In genomic region chr7:33143996-33144718, GRCh38 we compare ENCODE assay signal across 13 cellular contexts.
DNase-seq lines count a peak whose midpoint lies in the region; ATAC-seq and TF ChIP-seq lines count a peak whose summit lies in the region.
"Had no signal": no experiment of that assay in that cellular context is flagged by ENCODE, and none has a peak within 500 bp of the region (broad histone marks: within the 10 kb centered on the region; RNA-seq: fewer than 3 reads in every experiment).

No MANE protein-coding gene starts in this region.

- peak overlapping the region; percentile 56 for H3K27ac ChIP-seq in substantia nigra (ENCODE audit: low read depth, low read length, poor library complexity, severe bottlenecking)
- H3K27ac ChIP-seq: skin epidermis had no signal

- no peak for TF ChIP-seq CTCF in fibroblast of mammary gland (conservative IDR thresholded peaks at IDR 0.05; ENCODE audit: control insufficient read depth, insufficient read depth, low read depth, low read length)

- DNase-seq in fibroblast of mammary gland (ENCODE audit: low read depth) (peak; percentile 9), substantia nigra (lab: John Stamatoyannopoulos, UW) (peak in 1 of 49 donors; percentile 6), NCI-H524 (lab: John Stamatoyannopoulos, UW) (no peak), SIG-M5 treated with dmso at 0.1 percent for 504 hours (lab: John Stamatoyannopoulos, UW; ENCODE audit: unreplicated experiment) (no peak)
- DNase-seq in activated CD8-positive, alpha-beta memory T cell treated with anti-CD3 and anti-CD28 coated beads, Interleukin-2, amount 50 U/mL, for 4 hours = no peak
- DNase-seq: activated CD4-positive, CD25-positive, alpha-beta regulatory T cell treated with anti-CD3 and anti-CD28 coated beads, Interleukin-2, amount 50 U/mL, for 72 hours; KBM-7; mesendoderm; NCI-H146; NCI-H69 had no signal

- H3K4me3 ChIP-seq in fibroblast of mammary gland (ENCODE audit: control insufficient read depth, low read depth, low read length) = no peak overlapping the region
- H3K4me3 ChIP-seq: skin epidermis had no signal

- ATAC-seq in GM18907 (IDR thresholded peaks at IDR 0.05; ENCODE audit: unreplicated experiment) (peak; percentile 61), HG03442 (IDR thresholded peaks at IDR 0.05; ENCODE audit: unreplicated experiment) (peak; percentile 67)
